ENCODE assay signal across 38 cellular contexts in genomic region chr5:56801256-56801655, GRCh38.
"Had no signal": no experiment of that assay in that cellular context is flagged by ENCODE, and none has a peak within 500 bp of the region (broad histone marks: within the 10 kb centered on the region; RNA-seq: fewer than 3 reads in every experiment).

No MANE protein-coding gene starts in this region.

- H3K27me3 Mint-ChIP-seq: activated naive CD4-positive, alpha-beta T cell treated with anti-CD3 and anti-CD28 coated beads, Interleukin-2, amount 50 U/mL, for 24 hours; activated naive CD8-positive, alpha-beta T cell; activated naive CD8-positive, alpha-beta T cell treated with anti-CD3 and anti-CD28 coated beads for 36 hours; activated naive CD8-positive, alpha-beta T cell treated with anti-CD3 and anti-CD28 coated beads, Interleukin-2, amount 50 U/mL, for 24 hours; activated T-cell treated with anti-CD3 and anti-CD28 coated beads, Interleukin-2, amount 50 U/mL, for 24 hours; activated T-helper 17 cell treated with anti-CD3 and anti-CD28 coated beads, Interleukin-2, amount 50 U/mL, for 72 hours; brain had no signal

- H3K27ac Mint-ChIP-seq: activated naive CD4-positive, alpha-beta T cell treated with anti-CD3 and anti-CD28 coated beads for 36 hours; activated naive CD4-positive, alpha-beta T cell treated with anti-CD3 and anti-CD28 coated beads, Interleukin-2, amount 10 ng/mL, durations not matched to agents 7 days and 5 days; activated naive CD4-positive, alpha-beta T cell treated with anti-CD3 and anti-CD28 coated beads, Interleukin-2, amount 50 U/mL, for 24 hours; activated naive CD4-positive, alpha-beta T cell treated with anti-CD3 and anti-CD28 coated beads, Interleukin-2, amount 50 U/mL, for 72 hours; activated naive CD8-positive, alpha-beta T cell; activated naive CD8-positive, alpha-beta T cell treated with anti-CD3 and anti-CD28 coated beads for 36 hours; activated naive CD8-positive, alpha-beta T cell treated with anti-CD3 and anti-CD28 coated beads, Interleukin-2, amount 10 ng/mL, durations not matched to agents 7 days and 5 days; activated naive CD8-positive, alpha-beta T cell treated with anti-CD3 and anti-CD28 coated beads, Interleukin-2, amount 50 U/mL, for 24 hours; activated T-cell treated with anti-CD3 and anti-CD28 coated beads, Interleukin-2, amount 50 U/mL, for 24 hours; activated T-cell treated with anti-CD3 and anti-CD28 coated beads, Interleukin-2, amount 50 U/mL, for 72 hours; activated T-helper 1 cell treated with anti-CD3 and anti-CD28 coated beads, Interleukin-12 subunit alpha, Interleukin-12 subunit beta, Interleukin-2, Interleukin-4 antibody, amounts not matched to agents 30 ng/mL and 10 ng/mL and 1 ng/mL, durations not matched to agents 14 hours and 24 hours and 36 hours; activated T-helper 17 cell treated with anti-CD3 and anti-CD28 coated beads, Interleukin-2, amount 50 U/mL, for 72 hours; activated T-helper 2 cell treated with anti-CD3 and anti-CD28 coated beads, Interferon-gamma antibody, Interleukin-2, Interleukin-4, amounts not matched to agents 10 μg/mL and 5 μg/mL and 100 μg/mL, durations not matched to agents 14 hours and 24 hours and 36 hours had no signal

- ATAC-seq: activated naive CD4-positive, alpha-beta T cell treated with anti-CD3 and anti-CD28 coated beads, Interleukin-2, amount 50 U/mL, for 72 hours; activated naive CD8-positive, alpha-beta T cell treated with anti-CD3 and anti-CD28 coated beads, Interleukin-2, amount 50 U/mL, for 24 hours; activated T-cell treated with anti-CD3 and anti-CD28 coated beads, Interleukin-2, amount 50 U/mL, for 4 hours; activated T-cell treated with anti-CD3 and anti-CD28 coated beads, Interleukin-2, amount 50 U/mL, for 72 hours; activated T-helper 17 cell treated with anti-CD3 and anti-CD28 coated beads, Interleukin-2, amount 50 U/mL, for 72 hours; body of pancreas had no signal

- H3K9me3 ChIP-seq: adrenal gland, ascending aorta, body of pancreas, breast epithelium had no signal

- H3K9me3 Mint-ChIP-seq: activated naive CD4-positive, alpha-beta T cell treated with anti-CD3 and anti-CD28 coated beads for 36 hours; activated naive CD4-positive, alpha-beta T cell treated with anti-CD3 and anti-CD28 coated beads, Interleukin-2, amount 10 ng/mL, durations not matched to agents 7 days and 5 days; activated naive CD4-positive, alpha-beta T cell treated with anti-CD3 and anti-CD28 coated beads, Interleukin-2, amount 50 U/mL, for 24 hours; activated naive CD4-positive, alpha-beta T cell treated with anti-CD3 and anti-CD28 coated beads, Interleukin-2, amount 50 U/mL, for 72 hours; activated naive CD8-positive, alpha-beta T cell treated with anti-CD3 and anti-CD28 coated beads, Interleukin-2, amount 10 ng/mL, durations not matched to agents 7 days and 5 days; activated naive CD8-positive, alpha-beta T cell treated with anti-CD3 and anti-CD28 coated beads, Interleukin-2, amount 50 U/mL, for 24 hours; activated T-cell treated with anti-CD3 and anti-CD28 coated beads, Interleukin-2, amount 50 U/mL, for 24 hours; activated T-cell treated with anti-CD3 and anti-CD28 coated beads, Interleukin-2, amount 50 U/mL, for 4 hours; activated T-cell treated with anti-CD3 and anti-CD28 coated beads, Interleukin-2, amount 50 U/mL, for 72 hours; activated T-helper 1 cell treated with anti-CD3 and anti-CD28 coated beads, Interleukin-12 subunit alpha, Interleukin-12 subunit beta, Interleukin-2, Interleukin-4 antibody, amounts not matched to agents 30 ng/mL and 10 ng/mL and 1 ng/mL, durations not matched to agents 14 hours and 24 hours and 36 hours; activated T-helper 17 cell treated with anti-CD3 and anti-CD28 coated beads, Interleukin-2, amount 50 U/mL, for 72 hours; activated T-helper 2 cell treated with anti-CD3 and anti-CD28 coated beads, Interferon-gamma antibody, Interleukin-2, Interleukin-4, amounts not matched to agents 10 μg/mL and 5 μg/mL and 100 μg/mL, durations not matched to agents 14 hours and 24 hours and 36 hours; central memory CD8-positive, alpha-beta T cell had no signal

- H3K27me3 ChIP-seq: adrenal gland, ascending aorta, body of pancreas, brain microvascular endothelial cell, breast epithelium, cardiac muscle cell had no signal

- H3K36me3 ChIP-seq: adrenal gland, ascending aorta, brain microvascular endothelial cell, breast epithelium, cardiac muscle cell had no signal

- H3K36me3 Mint-ChIP-seq: activated naive CD4-positive, alpha-beta T cell treated with anti-CD3 and anti-CD28 coated beads, Interleukin-2, amount 50 U/mL, for 24 hours; activated naive CD4-positive, alpha-beta T cell treated with anti-CD3 and anti-CD28 coated beads, Interleukin-2, amount 50 U/mL, for 72 hours; activated naive CD8-positive, alpha-beta T cell; activated naive CD8-positive, alpha-beta T cell treated with anti-CD3 and anti-CD28 coated beads for 36 hours; activated naive CD8-positive, alpha-beta T cell treated with anti-CD3 and anti-CD28 coated beads, Interleukin-2, amount 10 ng/mL, durations not matched to agents 7 days and 5 days; brain had no signal

- H3K27ac ChIP-seq: adrenal gland, ascending aorta, body of pancreas, brain microvascular endothelial cell, breast epithelium, cardiac muscle cell had no signal

- H3K4me1 Mint-ChIP-seq: activated T-helper 17 cell treated with anti-CD3 and anti-CD28 coated beads, Interleukin-2, amount 50 U/mL, for 72 hours had no signal

- H3K4me3 Mint-ChIP-seq: activated naive CD4-positive, alpha-beta T cell treated with anti-CD3 and anti-CD28 coated beads for 36 hours; activated naive CD4-positive, alpha-beta T cell treated with anti-CD3 and anti-CD28 coated beads, Interleukin-2, amount 10 ng/mL, durations not matched to agents 7 days and 5 days; activated naive CD4-positive, alpha-beta T cell treated with anti-CD3 and anti-CD28 coated beads, Interleukin-2, amount 50 U/mL, for 24 hours; activated naive CD8-positive, alpha-beta T cell; activated naive CD8-positive, alpha-beta T cell treated with anti-CD3 and anti-CD28 coated beads for 36 hours; activated naive CD8-positive, alpha-beta T cell treated with anti-CD3 and anti-CD28 coated beads, Interleukin-2, amount 10 ng/mL, durations not matched to agents 7 days and 5 days; activated naive CD8-positive, alpha-beta T cell treated with anti-CD3 and anti-CD28 coated beads, Interleukin-2, amount 50 U/mL, for 24 hours; activated T-cell treated with anti-CD3 and anti-CD28 coated beads, Interleukin-2, amount 50 U/mL, for 24 hours; activated T-cell treated with anti-CD3 and anti-CD28 coated beads, Interleukin-2, amount 50 U/mL, for 4 hours; activated T-cell treated with anti-CD3 and anti-CD28 coated beads, Interleukin-2, amount 50 U/mL, for 72 hours; activated T-helper 1 cell treated with anti-CD3 and anti-CD28 coated beads, Interleukin-12 subunit alpha, Interleukin-12 subunit beta, Interleukin-2, Interleukin-4 antibody, amounts not matched to agents 30 ng/mL and 10 ng/mL and 1 ng/mL, durations not matched to agents 14 hours and 24 hours and 36 hours; activated T-helper 17 cell treated with anti-CD3 and anti-CD28 coated beads, Interleukin-2, amount 50 U/mL, for 72 hours; central memory CD8-positive, alpha-beta T cell had no signal

- H3K4me3 ChIP-seq: adrenal gland, ascending aorta, body of pancreas, breast epithelium, cardiac muscle cell had no signal

- DNase-seq: activated effector memory CD4-positive, alpha-beta T cell treated with anti-CD3 and anti-CD28 coated beads, Interleukin-2, amount 50 U/mL, for 16 hours; activated effector memory CD4-positive, alpha-beta T cell treated with Interleukin-2 at 50 U/mL for 16 hours; activated gamma-delta T cell; activated gamma-delta T cell treated with Interleukin-2 at 50 U/mL for 16 hours; activated naive CD4-positive, alpha-beta T cell; activated naive CD4-positive, alpha-beta T cell treated with anti-CD3 and anti-CD28 coated beads for 36 hours; activated naive CD4-positive, alpha-beta T cell treated with anti-CD3 and anti-CD28 coated beads, Interleukin-2, amount 10 ng/mL, durations not matched to agents 7 days and 5 days; activated naive CD4-positive, alpha-beta T cell treated with anti-CD3 and anti-CD28 coated beads, Interleukin-2, amount 50 U/mL, for 16 hours; activated naive CD4-positive, alpha-beta T cell treated with Interleukin-2 at 50 U/mL for 16 hours; activated naive CD8-positive, alpha-beta T cell treated with anti-CD3 and anti-CD28 coated beads for 36 hours; activated naive CD8-positive, alpha-beta T cell treated with anti-CD3 and anti-CD28 coated beads, Interleukin-2, amount 10 ng/mL, durations not matched to agents 7 days and 5 days; activated naive CD8-positive, alpha-beta T cell treated with anti-CD3 and anti-CD28 coated beads, Interleukin-2, amount 50 U/mL, for 24 hours; activated T-cell treated with anti-CD3 and anti-CD28 coated beads for 4 hours; activated T-cell treated with anti-CD3 and anti-CD28 coated beads, Interleukin-2, amount 50 U/mL, for 1 hour; activated T-cell treated with anti-CD3 and anti-CD28 coated beads, Interleukin-2, amount 50 U/mL, for 24 hours; activated T-cell treated with anti-CD3 and anti-CD28 coated beads, Interleukin-2, amount 50 U/mL, for 4 hours; activated T-cell treated with anti-CD3 and anti-CD28 coated beads, Interleukin-2, amount 50 U/mL, for 48 hours; activated T-cell treated with anti-CD3 and anti-CD28 coated beads, Interleukin-2, amount 50 U/mL, for 72 hours; adrenal gland; amniotic stem cell; amygdala; anterior cingulate cortex; aorta; body of pancreas; brain microvascular endothelial cell; central memory CD4-positive, alpha-beta T cell; cerebellar nuclear complex had no signal
